Comparison of ENCODE assay signal across 2 cellular contexts in genomic region chr9:133637451-133638055, GRCh38.
TF ChIP-seq lines count a peak whose summit lies in the region.

No MANE protein-coding gene starts in this region.

TF ChIP-seq in H1, 55 proteins besides CTCF, POLR2A, EP300 and RAD21:
- no peak for TF ChIP-seq RXRA (IDR thresholded peaks at IDR 0.05; ENCODE audit: insufficient read depth, low read depth, low read length)
- no peak for TF ChIP-seq GABPA (IDR thresholded peaks at IDR 0.05; ENCODE audit: borderline replicate concordance, insufficient read depth, low read length)
- TF ChIP-seq, protein P1, sequence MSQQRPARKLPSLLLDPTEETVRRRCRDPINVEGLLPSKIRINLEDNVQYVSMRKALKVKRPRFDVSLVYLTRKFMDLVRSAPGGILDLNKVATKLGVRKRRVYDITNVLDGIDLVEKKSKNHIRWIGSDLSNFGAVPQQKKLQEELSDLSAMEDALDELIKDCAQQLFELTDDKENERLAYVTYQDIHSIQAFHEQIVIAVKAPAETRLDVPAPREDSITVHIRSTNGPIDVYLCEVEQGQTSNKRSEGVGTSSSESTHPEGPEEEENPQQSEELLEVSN (IDR thresholded peaks at IDR 0.05) = 0 out of 2 replicates have a peak, but pooled peaks have one; percentile 16

TF ChIP-seq in neural cell, 6 proteins besides CTCF, POLR2A, EP300 and RAD21:
- TF ChIP-seq TAF1 (IDR thresholded peaks at IDR 0.05; ENCODE audit: low read depth) = no peak
- TF ChIP-seq, protein P2, sequence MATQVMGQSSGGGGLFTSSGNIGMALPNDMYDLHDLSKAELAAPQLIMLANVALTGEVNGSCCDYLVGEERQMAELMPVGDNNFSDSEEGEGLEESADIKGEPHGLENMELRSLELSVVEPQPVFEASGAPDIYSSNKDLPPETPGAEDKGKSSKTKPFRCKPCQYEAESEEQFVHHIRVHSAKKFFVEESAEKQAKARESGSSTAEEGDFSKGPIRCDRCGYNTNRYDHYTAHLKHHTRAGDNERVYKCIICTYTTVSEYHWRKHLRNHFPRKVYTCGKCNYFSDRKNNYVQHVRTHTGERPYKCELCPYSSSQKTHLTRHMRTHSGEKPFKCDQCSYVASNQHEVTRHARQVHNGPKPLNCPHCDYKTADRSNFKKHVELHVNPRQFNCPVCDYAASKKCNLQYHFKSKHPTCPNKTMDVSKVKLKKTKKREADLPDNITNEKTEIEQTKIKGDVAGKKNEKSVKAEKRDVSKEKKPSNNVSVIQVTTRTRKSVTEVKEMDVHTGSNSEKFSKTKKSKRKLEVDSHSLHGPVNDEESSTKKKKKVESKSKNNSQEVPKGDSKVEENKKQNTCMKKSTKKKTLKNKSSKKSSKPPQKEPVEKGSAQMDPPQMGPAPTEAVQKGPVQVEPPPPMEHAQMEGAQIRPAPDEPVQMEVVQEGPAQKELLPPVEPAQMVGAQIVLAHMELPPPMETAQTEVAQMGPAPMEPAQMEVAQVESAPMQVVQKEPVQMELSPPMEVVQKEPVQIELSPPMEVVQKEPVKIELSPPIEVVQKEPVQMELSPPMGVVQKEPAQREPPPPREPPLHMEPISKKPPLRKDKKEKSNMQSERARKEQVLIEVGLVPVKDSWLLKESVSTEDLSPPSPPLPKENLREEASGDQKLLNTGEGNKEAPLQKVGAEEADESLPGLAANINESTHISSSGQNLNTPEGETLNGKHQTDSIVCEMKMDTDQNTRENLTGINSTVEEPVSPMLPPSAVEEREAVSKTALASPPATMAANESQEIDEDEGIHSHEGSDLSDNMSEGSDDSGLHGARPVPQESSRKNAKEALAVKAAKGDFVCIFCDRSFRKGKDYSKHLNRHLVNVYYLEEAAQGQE (IDR thresholded peaks at IDR 0.05; ENCODE audit: borderline replicate concordance) = no peak
- no peak for TF ChIP-seq MXI1 (conservative IDR thresholded peaks at IDR 0.05; ENCODE audit: poor library complexity, severe bottlenecking)
- no peak for TF ChIP-seq SMC3 (conservative IDR thresholded peaks at IDR 0.05; ENCODE audit: poor library complexity)
- TF ChIP-seq EZH2 (IDR thresholded peaks at IDR 0.05; ENCODE audit: borderline replicate concordance, insufficient read depth, low read length, poor library complexity, severe bottlenecking) = no peak
- no peak for TF ChIP-seq POLR2AphosphoS5 (IDR thresholded peaks at IDR 0.05)
